11 cellular contexts compared by ENCODE assay signal in the genomic region with DNA sequence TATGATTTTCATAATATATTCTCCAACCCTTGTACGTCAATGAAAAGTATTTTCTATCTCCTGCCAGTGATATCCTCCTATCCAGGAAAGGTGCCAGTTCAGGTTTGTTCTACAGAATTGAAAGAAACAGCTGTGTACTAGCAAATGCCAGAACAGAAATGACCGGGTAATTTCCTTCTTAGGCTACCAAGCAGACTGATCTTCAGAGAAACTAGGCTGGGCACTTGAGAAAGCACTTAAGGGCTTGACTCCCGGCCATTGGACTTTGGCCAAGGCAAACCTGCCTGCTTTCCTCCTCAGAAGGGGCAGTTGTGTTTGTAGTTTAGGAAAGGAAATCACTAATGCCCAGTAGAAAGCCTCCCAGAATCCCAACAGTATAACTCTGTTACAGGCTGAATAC. TPM values are rescaled to one million over a fixed set of nuclear protein-coding genes. Genes with fewer than 3 reads are reported as not detected.
DNase-seq lines count a peak whose midpoint lies in the region; ATAC-seq, FAIRE-seq and TF ChIP-seq lines count a peak whose summit lies in the region.
"Had no signal": no experiment of that assay in that cellular context is flagged by ENCODE, and none has a peak within 500 bp of the region (broad histone marks: within the 10 kb centered on the region; RNA-seq: fewer than 3 reads in every experiment).

No MANE protein-coding gene starts in this region.

- no peak overlapping the region for H3K27ac Mint-ChIP-seq in activated CD4-positive, alpha-beta T cell treated with anti-CD3 and anti-CD28 coated beads, Interleukin-2, amount 10 ng/mL, durations not matched to agents 7 days and 5 days
- H3K27ac Mint-ChIP-seq: stimulated activated naive CD8-positive, alpha-beta T cell treated with anti-CD3 and anti-CD28 coated beads, Interleukin-15, Interleukin-2, amounts not matched to agents 100 ng/mL and 50 ng/mL, for 24 hours had no signal

- CTCF ChIA-PET in activated CD4-positive, alpha-beta T cell treated with anti-CD3 and anti-CD28 coated beads, Interleukin-2, amount 10 ng/mL, durations not matched to agents 7 days and 5 days (lab: Charles Lee) = no interaction called here

- H3K36me3 Mint-ChIP-seq in activated CD4-positive, alpha-beta T cell treated with anti-CD3 and anti-CD28 coated beads, Interleukin-2, amount 10 ng/mL, durations not matched to agents 7 days and 5 days (ENCODE audit: low read depth) = no peaks in the 10 kb centered on the region

- intact Hi-C loops in mucosa of descending colon (cut with DNase I, micrococcal nuclease) = no loop called here

- peak; percentile 99 for FAIRE-seq in A204.1 (lab: Jason Lieb, UNC)

- peaks cover 4% of the 10 kb centered on the region for H3K4me1 Mint-ChIP-seq in activated CD4-positive, alpha-beta T cell treated with anti-CD3 and anti-CD28 coated beads, Interleukin-2, amount 10 ng/mL, durations not matched to agents 7 days and 5 days

- TF ChIP-seq CTCF in choroid plexus epithelial cell (conservative IDR thresholded peaks at IDR 0.05; ENCODE audit: low read depth, low read length) (no peak), mucosa of descending colon (IDR thresholded peaks at IDR 0.05) (no peak)

- H3K4me3 Mint-ChIP-seq in activated CD4-positive, alpha-beta T cell treated with anti-CD3 and anti-CD28 coated beads, Interleukin-2, amount 10 ng/mL, durations not matched to agents 7 days and 5 days = no peak overlapping the region
- H3K4me3 Mint-ChIP-seq: stimulated activated naive CD8-positive, alpha-beta T cell treated with anti-CD3 and anti-CD28 coated beads, Interleukin-15, Interleukin-2, amounts not matched to agents 100 ng/mL and 50 ng/mL, for 24 hours had no signal

- H3K4me3 ChIP-seq in choroid plexus epithelial cell (ENCODE audit: low read depth, low read length) = no peak overlapping the region
- no peak overlapping the region for H3K4me3 ChIP-seq in mucosa of descending colon

- no peaks in the 10 kb centered on the region for H3K9me3 Mint-ChIP-seq in activated CD4-positive, alpha-beta T cell treated with anti-CD3 and anti-CD28 coated beads, Interleukin-2, amount 10 ng/mL, durations not matched to agents 7 days and 5 days
- H3K9me3 Mint-ChIP-seq: stimulated activated naive CD8-positive, alpha-beta T cell treated with anti-CD3 and anti-CD28 coated beads, Interleukin-15, Interleukin-2, amounts not matched to agents 100 ng/mL and 50 ng/mL, for 24 hours had no signal

- no peaks in the 10 kb centered on the region for H3K36me3 ChIP-seq in mucosa of descending colon (ENCODE audit: low read depth)

- POLR2A ChIA-PET in activated CD4-positive, alpha-beta T cell treated with anti-CD3 and anti-CD28 coated beads, Interleukin-2, amount 10 ng/mL, durations not matched to agents 7 days and 5 days (lab: Charles Lee) = no interaction called here

- ATAC-seq in mucosa of descending colon = peak; percentile 91

- H3K27me3 Mint-ChIP-seq in activated CD4-positive, alpha-beta T cell treated with anti-CD3 and anti-CD28 coated beads, Interleukin-2, amount 10 ng/mL, durations not matched to agents 7 days and 5 days = no peaks in the 10 kb centered on the region
- H3K27me3 Mint-ChIP-seq: stimulated activated naive CD8-positive, alpha-beta T cell treated with anti-CD3 and anti-CD28 coated beads, Interleukin-15, Interleukin-2, amounts not matched to agents 100 ng/mL and 50 ng/mL, for 24 hours had no signal

- DNase-seq in NCI-H2029 (lab: John Stamatoyannopoulos, UW) = peak; percentile 18
- DNase-seq in choroid plexus epithelial cell (ENCODE audit: low read depth) = peak; percentile 54
- peak; percentile 53 to 65 (median 55) for DNase-seq in mucosa of descending colon
- DNase-seq in hepatic stellate cell (ENCODE audit: low spot score) = no peak
- DNase-seq in activated CD4-positive, alpha-beta T cell treated with anti-CD3 and anti-CD28 coated beads, Interleukin-2, amount 10 ng/mL, durations not matched to agents 7 days and 5 days = no peak
- DNase-seq in epidermal melanocyte (ENCODE audit: insufficient read length, low spot score) = no peak
- no peak for DNase-seq in NCI-H82 (lab: John Stamatoyannopoulos, UW)
- DNase-seq: activated effector memory CD4-positive, alpha-beta T cell treated with Interleukin-2 at 50 U/mL for 16 hours; KBM-7 had no signal

- no peaks in the 10 kb centered on the region for H3K9me3 ChIP-seq in mucosa of descending colon

- peaks cover 7% of the 10 kb centered on the region for H3K4me1 ChIP-seq in mucosa of descending colon (ENCODE audit: low read depth)

RNA-seq across cellular contexts. Expression of gene COL5A2, which starts 42.9 kb away (rescaled TPM):
- total RNA-seq in mucosa of descending colon = 10 to 100 TPM in 2 of 3 donors, 1 to 10 TPM in 1; 4.5 to 58.5 (median 31.8) TPM
- total RNA-seq in activated CD4-positive, alpha-beta T cell treated with anti-CD3 and anti-CD28 coated beads, Interleukin-2, amount 10 ng/mL, durations not matched to agents 7 days and 5 days = under 1 TPM; 0.37 to 0.72 TPM

Comparison
In these comparisons a context has a peak if more than half of its experiments do, and no peak if none do; other contexts are left out.
1. DNase-seq: peak in NCI-H2029 (single experiment), choroid plexus epithelial cell (single experiment) and mucosa of descending colon (3 of 3); none in hepatic stellate cell (single experiment), activated CD4-positive, alpha-beta T cell treated with anti-CD3 and anti-CD28 coated beads, Interleukin-2, amount 10 ng/mL, durations not matched to agents 7 days and 5 days (single experiment), epidermal melanocyte (single experiment) and NCI-H82 (single experiment).